7 cellular contexts compared by ENCODE assay signal in genomic region chr6:113934101-113934500, GRCh38.
"Had no signal": no experiment of that assay in that cellular context is flagged by ENCODE, and none has a peak within 500 bp of the region (broad histone marks: within the 10 kb centered on the region; RNA-seq: fewer than 3 reads in every experiment).

No MANE protein-coding gene starts in this region.

- FAIRE-seq: G401.6, GM12878, GM12892, GM18507, GM19239 had no signal

- DNase-seq: GDM1, GF-D8 had no signal

- H3K4me3 ChIP-seq: GM12878 had no signal
